ENCODE assay signal across 9 cellular contexts in the genomic region with DNA sequence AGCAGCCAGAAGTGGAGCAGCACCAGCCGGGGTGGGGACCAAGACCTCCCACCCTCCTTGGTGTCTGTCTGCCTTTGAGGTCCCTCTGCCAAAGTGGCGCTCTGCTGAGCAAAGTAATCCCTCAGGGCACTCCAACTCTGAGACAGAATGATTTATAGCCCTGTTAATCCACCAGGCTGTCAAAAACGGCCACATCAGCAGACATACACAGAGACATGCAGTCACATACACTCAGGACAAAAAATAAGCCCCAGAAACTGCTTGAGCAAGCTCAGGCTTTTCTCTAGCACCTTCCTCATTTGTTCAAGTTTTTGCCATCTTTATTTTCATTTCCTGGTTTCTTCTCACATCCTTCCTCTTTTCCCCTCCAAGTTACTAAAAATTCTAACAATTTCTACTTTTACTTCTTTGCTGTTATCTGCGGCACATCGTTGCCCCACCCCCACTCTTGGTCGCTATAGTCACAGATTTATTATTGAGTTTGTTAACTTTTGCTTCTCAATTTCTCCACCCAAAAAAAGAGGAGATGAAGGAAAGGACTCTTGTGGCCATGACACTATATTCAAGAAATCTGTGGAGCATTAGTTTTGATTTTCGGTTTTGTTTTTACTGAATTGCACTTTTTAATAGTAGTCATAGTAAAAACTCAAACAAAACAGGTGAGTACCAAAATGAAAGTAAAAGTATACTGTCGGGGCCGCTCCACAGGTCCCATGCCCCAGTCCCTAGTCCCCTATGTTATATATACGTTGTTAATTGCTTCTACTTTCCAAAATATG. TPM values are rescaled to one million over a fixed set of nuclear protein-coding genes. Genes with fewer than 3 reads are reported as not detected.
DNase-seq lines count a peak whose midpoint lies in the region; ATAC-seq, FAIRE-seq and TF ChIP-seq lines count a peak whose summit lies in the region.
"Had no signal": no experiment of that assay in that cellular context is flagged by ENCODE, and none has a peak within 500 bp of the region (broad histone marks: within the 10 kb centered on the region; RNA-seq: fewer than 3 reads in every experiment).

No MANE protein-coding gene starts in this region.

- H3K36me3 ChIP-seq in IMR-90 (ENCODE audit: control insufficient read depth, insufficient read depth, low read length) (no peaks in the 10 kb centered on the region), cardiac muscle cell (no peaks in the 10 kb centered on the region), testis (ENCODE audit: low read depth, missing control alignments) (no peaks in the 10 kb centered on the region)
- H3K36me3 ChIP-seq: tibial nerve had no signal

- no peaks in the 10 kb centered on the region for H3K27me3 ChIP-seq in IMR-90 (ENCODE audit: control insufficient read depth, insufficient read depth, low read length)
- H3K27me3 ChIP-seq in cardiac muscle cell = no peaks in the 10 kb centered on the region
- no peaks in the 10 kb centered on the region for H3K27me3 ChIP-seq in testis
- H3K27me3 ChIP-seq: tibial nerve had no signal

- H2BK5ac ChIP-seq in IMR-90 (ENCODE audit: low read depth, low read length, poor library complexity, severe bottlenecking) = no peak overlapping the region

- H2BK120ac ChIP-seq in IMR-90 (ENCODE audit: low read depth, low read length) = no peak overlapping the region

- no peak overlapping the region for H3K23ac ChIP-seq in IMR-90 (ENCODE audit: low read depth, low read length)

- peaks cover 13% of the 10 kb centered on the region for H3K9me1 ChIP-seq in IMR-90 (ENCODE audit: insufficient read depth, low read length)

- in situ Hi-C loops in IMR-90 (cut with MboI; ENCODE audit: low sequenced_read_pairs) = no loop called here

- 35% methylated on average over 2 of the region's 10 CpGs; no CpG with 5 or more reads in 1 of the 2 experiments for WGBS in IMR-90 (ENCODE audit: extremely low coverage in 2 of 2, insufficient read length in 1 of 2), 2 experiments
- WGBS in testis, 2 donors = 69 to 74% methylated on average over 10 of the region's 10 CpGs

- H3K27ac Mint-ChIP-seq in T-helper 17 cell = peak overlapping the region; percentile 98

- DNase-seq in GM12892 (ENCODE audit: insufficient read length) (peak; percentile 39), IMR-90 (no peak), T-helper 17 cell (no peak), cardiac muscle cell (ENCODE audit: low read depth in 1 of 2, low spot score in 1 of 2) (peak in 1 of 2 donors; percentile 40), superior temporal gyrus (ENCODE audit: extremely low spot score) (peak; percentile 33), kidney tubule cell (ENCODE audit: low spot score) (no peak), testis (no peak)

- H2BK20ac ChIP-seq in IMR-90 (ENCODE audit: low read depth, low read length) = no peak overlapping the region

- no peaks in the 10 kb centered on the region for H3K36me3 Mint-ChIP-seq in T-helper 17 cell (ENCODE audit: low read depth)

- H3K4me1 Mint-ChIP-seq in T-helper 17 cell = peaks cover 39% of the 10 kb centered on the region

- no peak for TF ChIP-seq CTCF in IMR-90 (conservative IDR thresholded peaks at IDR 0.05; ENCODE audit: low read depth, low read length)
- TF ChIP-seq CTCF in cardiac muscle cell (IDR thresholded peaks at IDR 0.05; ENCODE audit: low read depth, low read length) = no peak
- no peak for TF ChIP-seq CTCF in testis (IDR thresholded peaks at IDR 0.05)

- no peak overlapping the region; a peak in 1 of 4 replicates for H4K8ac ChIP-seq in IMR-90 (ENCODE audit: low read depth in 2 of 2, low read length in 2 of 2)

- H2BK15ac ChIP-seq in IMR-90 (ENCODE audit: low read depth, low read length) = no peak overlapping the region

- BruUV-seq in IMR-90 (replicated peaks; lab: Mats Ljungman, UMichigan) = no TSS peak

- no peak overlapping the region for H3K9ac ChIP-seq in IMR-90 (ENCODE audit: low read depth, low read length)

- no peak overlapping the region for H3K56ac ChIP-seq in IMR-90 (ENCODE audit: extremely low read depth, insufficient read depth, low read length)

- peaks cover 7% of the 10 kb centered on the region for H3K4me1 ChIP-seq in IMR-90 (ENCODE audit: control insufficient read depth, insufficient read depth, low read length)
- H3K4me1 ChIP-seq in cardiac muscle cell (ENCODE audit: low read depth) = peaks cover 60% of the 10 kb centered on the region
- no peaks in the 10 kb centered on the region for H3K4me1 ChIP-seq in testis

- no peak overlapping the region for H4K5ac ChIP-seq in IMR-90 (ENCODE audit: low read depth, low read length)

- intact Hi-C loops in IMR-90 (cut with micrococcal nuclease) = no loop called here
- intact Hi-C loops in testis (cut with DNase I; ENCODE audit: low total_unique reads) = no loop called here

- H2AK5ac ChIP-seq in IMR-90 (ENCODE audit: low read depth, low read length) = no peak overlapping the region

- CTCF ChIA-PET in IMR-90 (lab: Yijun Ruan, JAX) = no interaction called here

- ATAC-seq in GM21528 (IDR thresholded peaks at IDR 0.05; ENCODE audit: low FRiP score, unreplicated experiment) (peak; percentile 68), IMR-90 (ENCODE audit: low read depth) (no peak), T-helper 17 cell (peak; percentile 79)

- dilution Hi-C loops in IMR-90 (cut with HindIII; ENCODE audit: low sequenced_read_pairs, unreplicated experiment) = no loop called here

- FAIRE-seq in GM12892 (lab: Jason Lieb, UNC) = peak; percentile 73

- H3K4me3 ChIP-seq in IMR-90 (ENCODE audit: insufficient read depth, low read depth, low read length) (no peak overlapping the region), cardiac muscle cell (no peak overlapping the region), testis (no peak overlapping the region)

- H3K4ac ChIP-seq in IMR-90 (ENCODE audit: low read depth, low read length) = no peak overlapping the region

- no peak for TF ChIP-seq POLR2A in GM12892 (IDR thresholded peaks at IDR 0.05; ENCODE audit: low read depth, low read length)
- no peak for TF ChIP-seq POLR2A in IMR-90 (IDR thresholded peaks at IDR 0.05; ENCODE audit: low read depth, low read length)
- TF ChIP-seq POLR2A in testis (IDR thresholded peaks at IDR 0.05) = no peak

- no peak overlapping the region for H2AK9ac ChIP-seq in IMR-90 (replicated peaks; ENCODE audit: low read depth, low read length, poor library complexity)

- no peak for TF ChIP-seq RAD21 in IMR-90 (IDR thresholded peaks at IDR 0.05; ENCODE audit: low read length)

- POLR2A ChIA-PET in IMR-90 (lab: Charles Lee; ENCODE audit: unreplicated experiment) = no interaction called here

- no peaks in the 10 kb centered on the region for H4K20me1 ChIP-seq in IMR-90 (ENCODE audit: insufficient read depth, low read length)

- H3K18ac ChIP-seq in IMR-90 (ENCODE audit: low read depth, low read length) = no peak overlapping the region

- no peaks in the 10 kb centered on the region for H3K79me1 ChIP-seq in IMR-90 (ENCODE audit: low read depth in 1 of 2, low read length in 2 of 2)

- H3K9me3 ChIP-seq in IMR-90 (ENCODE audit: control insufficient read depth, insufficient read depth, low read length) = no peaks in the 10 kb centered on the region
- no peaks in the 10 kb centered on the region for H3K9me3 ChIP-seq in T-helper 17 cell (ENCODE audit: control insufficient read depth, low read length, poor library complexity, severe bottlenecking)
- no peaks in the 10 kb centered on the region for H3K9me3 ChIP-seq in cardiac muscle cell (ENCODE audit: low read depth)
- H3K9me3 ChIP-seq in testis = no peaks in the 10 kb centered on the region
- H3K9me3 ChIP-seq: tibial nerve had no signal

- H3K14ac ChIP-seq in IMR-90 (replicated peaks; ENCODE audit: low read depth, low read length) = 0 out of 2 replicates have a peak overlapping the region, but pooled peaks have one; percentile 2

- peak overlapping the region; percentile 96 for H3K4me3 Mint-ChIP-seq in T-helper 17 cell

- no peak overlapping the region for H4K91ac ChIP-seq in IMR-90 (ENCODE audit: insufficient read depth, low read depth, low read length)

- H2AFZ ChIP-seq in IMR-90 (replicated peaks; ENCODE audit: low read length, poor library complexity) = peak overlapping the region; percentile 4

- H3K4me2 ChIP-seq in IMR-90 (ENCODE audit: low read depth, low read length) = peak overlapping the region; percentile 81

- H3K27ac ChIP-seq in IMR-90 (ENCODE audit: insufficient read depth, low read length) (no peak overlapping the region), cardiac muscle cell (peak overlapping the region; percentile 90), testis (no peak overlapping the region)

- H3K27me3 Mint-ChIP-seq in T-helper 17 cell = peaks cover 7% of the 10 kb centered on the region

TF ChIP-seq in IMR-90, 13 proteins besides CTCF, POLR2A, EP300 and RAD21:
- TF ChIP-seq FOS (IDR thresholded peaks at IDR 0.05; ENCODE audit: low read depth, low read length) = no peak
- no peak for TF ChIP-seq NFE2L2 (IDR thresholded peaks at IDR 0.05; ENCODE audit: low read depth, low read length)
- no peak for TF ChIP-seq MXI1 (IDR thresholded peaks at IDR 0.05; ENCODE audit: borderline replicate concordance, low read depth, low read length)
- TF ChIP-seq RCOR1 (IDR thresholded peaks at IDR 0.05; ENCODE audit: insufficient replicate concordance, low read length) = no peak
- TF ChIP-seq, protein P1, sequence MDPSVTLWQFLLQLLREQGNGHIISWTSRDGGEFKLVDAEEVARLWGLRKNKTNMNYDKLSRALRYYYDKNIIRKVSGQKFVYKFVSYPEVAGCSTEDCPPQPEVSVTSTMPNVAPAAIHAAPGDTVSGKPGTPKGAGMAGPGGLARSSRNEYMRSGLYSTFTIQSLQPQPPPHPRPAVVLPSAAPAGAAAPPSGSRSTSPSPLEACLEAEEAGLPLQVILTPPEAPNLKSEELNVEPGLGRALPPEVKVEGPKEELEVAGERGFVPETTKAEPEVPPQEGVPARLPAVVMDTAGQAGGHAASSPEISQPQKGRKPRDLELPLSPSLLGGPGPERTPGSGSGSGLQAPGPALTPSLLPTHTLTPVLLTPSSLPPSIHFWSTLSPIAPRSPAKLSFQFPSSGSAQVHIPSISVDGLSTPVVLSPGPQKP (IDR thresholded peaks at IDR 0.05; ENCODE audit: borderline replicate concordance, low read depth, low read length) = no peak
- no peak for TF ChIP-seq MAFK (IDR thresholded peaks at IDR 0.05; ENCODE audit: low read depth, low read length)
- no peak for TF ChIP-seq MAZ (IDR thresholded peaks at IDR 0.05; ENCODE audit: borderline replicate concordance, low read depth, low read length)
- TF ChIP-seq CEBPB (IDR thresholded peaks at IDR 0.05; ENCODE audit: low read depth, low read length) = no peak

RNA-seq across cellular contexts. Expression of a gene that starts 17.4 kb away (rescaled TPM):
- not detected for polyA plus RNA-seq in GM12892 (2012; ENCODE audit: missing spikeins)
- total RNA-seq in IMR-90 (2012; rRNA removed) (3.4 and 4.4 TPM in 2 replicates), T-helper 17 cell (1 to 10 TPM; 2.9 to 5.7 TPM), cardiac muscle cell (7.5 and 10.9 TPM in 2 replicates), testis (under 1 TPM; 0.79 to 0.93 TPM)
- polyA plus RNA-seq in IMR-90 (2012; rRNA removed) (1.6 and 2.7 TPM in 2 replicates), cardiac muscle cell (7.3 and 12.9 TPM in 2 replicates), testis (ENCODE audit: insufficient read depth, low read depth, low replicate concordance) (0.76 TPM)
- polyA plus RNA-seq in IMR-90 (2012; cell fraction: cytosol; rRNA removed) = 1.6 and 1.9 TPM in 2 replicates
- 2.0 and 2.4 TPM in 2 replicates for polyA plus RNA-seq in IMR-90 (2012; cell fraction: nucleus; rRNA removed; ENCODE audit: low replicate concordance)

Comparison
In these comparisons a context has a peak if more than half of its experiments do, and no peak if none do; other contexts are left out.
1. DNase-seq: peak in GM12892 (single experiment) and superior temporal gyrus (single experiment); none in IMR-90 (single experiment), T-helper 17 cell (0 of 3), kidney tubule cell (single experiment) and testis (single experiment).